Comparison of ENCODE assay signal across 1 cellular context in genomic region chr7:27239780-27240731, GRCh38.
TF ChIP-seq lines count a peak whose summit lies in the region.

No MANE protein-coding gene starts in this region.

TF ChIP-seq in WTC11, 78 proteins besides CTCF, POLR2A, EP300 and RAD21 (continued from another document):
- TF ChIP-seq AR (CRISPR knock-in tag; IDR thresholded peaks at IDR 0.05) (no peak), MXD4 (CRISPR knock-in tag; IDR thresholded peaks at IDR 0.05; ENCODE audit: borderline replicate concordance) (no peak), HMGXB4 (CRISPR knock-in tag; IDR thresholded peaks at IDR 0.05) (no peak), E2F4 (CRISPR knock-in tag; IDR thresholded peaks at IDR 0.05; ENCODE audit: borderline replicate concordance, low read depth) (no peak), SOX15 (CRISPR knock-in tag; IDR thresholded peaks at IDR 0.05) (no peak)
